In the genomic region with DNA sequence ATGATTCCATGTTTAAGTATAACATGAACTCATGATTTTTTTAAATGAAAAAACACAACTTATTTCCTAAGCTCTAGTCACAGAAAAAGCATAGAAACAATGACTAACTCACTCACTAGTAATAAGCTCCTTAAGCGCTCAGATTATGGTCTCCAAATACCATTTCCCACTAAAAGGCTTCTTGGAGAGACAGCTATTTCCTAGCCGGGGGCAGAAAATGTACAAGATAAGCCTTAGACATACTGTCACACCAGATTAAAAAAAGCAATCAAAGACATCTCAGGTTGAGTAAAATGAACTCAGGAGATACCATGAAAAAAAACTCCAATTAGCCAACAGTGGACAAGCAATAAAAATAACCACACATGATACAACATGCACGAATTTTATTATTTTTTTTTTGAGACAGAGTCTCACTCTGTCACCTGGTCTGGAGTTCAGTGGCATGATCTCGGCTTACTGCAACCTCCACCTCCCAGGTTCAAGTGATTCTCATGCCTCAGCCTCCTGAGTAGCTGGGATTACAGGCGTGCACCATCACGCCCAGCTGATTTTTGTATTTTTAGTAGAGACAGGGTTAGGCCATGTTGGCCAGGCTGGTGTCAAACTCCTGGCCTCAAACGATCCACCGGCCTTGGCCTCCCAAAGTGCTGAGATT, we compare ENCODE assay signal across 14 cellular contexts.
"Had no signal": no experiment of that assay in that cellular context is flagged by ENCODE, and none has a peak within 500 bp of the region (broad histone marks: within the 10 kb centered on the region; RNA-seq: fewer than 3 reads in every experiment).

No MANE protein-coding gene starts in this region.

- H3K4me1 Mint-ChIP-seq: neural progenitor cell had no signal

- H3K36me3 ChIP-seq: breast epithelium, thyroid gland had no signal

- H3K4me2 ChIP-seq: neural progenitor cell had no signal

- H2AFZ ChIP-seq: neural progenitor cell, parathyroid adenoma had no signal

- ATAC-seq: gastrocnemius medialis, T-cell had no signal

- H3K9me3 ChIP-seq: gastrocnemius medialis, thyroid gland, vagina had no signal

- DNase-seq: activated CD4-positive, alpha-beta T cell treated with anti-CD3 and anti-CD28 coated beads, Interleukin-2, amount 10 ng/mL, durations not matched to agents 24 days and 14 days; activated effector memory CD4-positive, alpha-beta T cell treated with Interleukin-2 at 50 U/mL for 16 hours; activated T-cell treated with anti-CD3 and anti-CD28 coated beads for 4 hours; gastrocnemius medialis; stimulated activated CD4-positive, alpha-beta T cell treated with anti-CD3 and anti-CD28 coated beads, Interleukin-4, amount 100 ng/mL, for 4 hours; T-cell; T1000; thyroid gland had no signal

- H3K27ac ChIP-seq: breast epithelium, gastrocnemius medialis, neural progenitor cell, parathyroid adenoma, thyroid gland, vagina, VCaP had no signal

- H3K27me3 Mint-ChIP-seq: activated CD4-positive, alpha-beta T cell treated with anti-CD3 and anti-CD28 coated beads, Interleukin-2, amount 10 ng/mL, durations not matched to agents 24 days and 14 days; activated naive CD8-positive, alpha-beta T cell; T-cell had no signal

- H3K27me3 ChIP-seq: breast epithelium, gastrocnemius medialis, neural progenitor cell, thyroid gland, vagina had no signal

- H3K4me3 ChIP-seq: breast epithelium, gastrocnemius medialis, neural progenitor cell, thyroid gland, vagina had no signal

- H3K4me3 Mint-ChIP-seq: activated CD4-positive, alpha-beta T cell treated with anti-CD3 and anti-CD28 coated beads, Interleukin-2, amount 10 ng/mL, durations not matched to agents 24 days and 14 days; activated naive CD8-positive, alpha-beta T cell; neural progenitor cell; T-cell had no signal

- H3K27ac Mint-ChIP-seq: activated CD4-positive, alpha-beta T cell treated with anti-CD3 and anti-CD28 coated beads, Interleukin-2, amount 10 ng/mL, durations not matched to agents 24 days and 14 days; activated naive CD8-positive, alpha-beta T cell; neural progenitor cell had no signal

- H3K9ac ChIP-seq: neural progenitor cell, parathyroid adenoma had no signal

- H3K4me1 ChIP-seq: breast epithelium, gastrocnemius medialis, neural progenitor cell, parathyroid adenoma, thyroid gland, vagina had no signal
